ENCODE assay signal across 8 cellular contexts in genomic region chr9:129863059-129863690, GRCh38. TPM values are rescaled to one million over a fixed set of nuclear protein-coding genes. Genes with fewer than 3 reads are reported as not detected.
DNase-seq lines count a peak whose midpoint lies in the region; ATAC-seq and FAIRE-seq lines count a peak whose summit lies in the region.

No MANE protein-coding gene starts in this region.

- H3K56ac ChIP-seq in mesendoderm (ENCODE audit: low read length): no peak overlapping the region

- no peaks in the 10 kb centered on the region for H3K79me2 ChIP-seq in mesendoderm (ENCODE audit: control insufficient read depth, insufficient read depth, low read length)

- no peaks in the 10 kb centered on the region for H3K9me3 Mint-ChIP-seq in activated T-helper 1 cell treated with anti-CD3 and anti-CD28 coated beads, Interleukin-12 subunit alpha, Interleukin-12 subunit beta, Interleukin-2, Interleukin-4 antibody, amounts not matched to agents 30 ng/mL and 10 ng/mL and 1 ng/mL, durations not matched to agents 14 hours and 24 hours and 36 hours

- H3K4me1 ChIP-seq in mesendoderm (ENCODE audit: control insufficient read depth, low read depth, low read length): no peaks in the 10 kb centered on the region

- H3K18ac ChIP-seq in mesendoderm (ENCODE audit: low read length): no peak overlapping the region

- H3K36me3 ChIP-seq in mesendoderm (ENCODE audit: control insufficient read depth, insufficient read depth, low read length): peaks cover 2% of the 10 kb centered on the region

- no peak overlapping the region for H3K27ac ChIP-seq in mesendoderm (ENCODE audit: low read depth, low read length)

- no peak overlapping the region for H2BK5ac ChIP-seq in mesendoderm (ENCODE audit: low read length)

- no peak overlapping the region for H3K9ac ChIP-seq in mesendoderm (ENCODE audit: low read length)

- H3K4me2 ChIP-seq in mesendoderm (ENCODE audit: low read length): no peak overlapping the region

- H4K5ac ChIP-seq in mesendoderm (ENCODE audit: low read length): no peak overlapping the region

- no peak overlapping the region for H4K8ac ChIP-seq in mesendoderm (ENCODE audit: low read depth, low read length)

- no peak overlapping the region for H2BK120ac ChIP-seq in mesendoderm (ENCODE audit: low read depth, low read length)

- peak overlapping the region; percentile 72 for H3K4me3 Mint-ChIP-seq in activated T-helper 1 cell treated with anti-CD3 and anti-CD28 coated beads, Interleukin-12 subunit alpha, Interleukin-12 subunit beta, Interleukin-2, Interleukin-4 antibody, amounts not matched to agents 30 ng/mL and 10 ng/mL and 1 ng/mL, durations not matched to agents 14 hours and 24 hours and 36 hours

- ATAC-seq in HG03045 (IDR thresholded peaks at IDR 0.05; ENCODE audit: unreplicated experiment) (no peak), GM19463 (IDR thresholded peaks at IDR 0.05; ENCODE audit: unreplicated experiment) (no peak)

- H3K4ac ChIP-seq in mesendoderm (ENCODE audit: low read depth, low read length): no peak overlapping the region

- peaks cover 44% of the 10 kb centered on the region for H3K36me3 Mint-ChIP-seq in activated T-helper 1 cell treated with anti-CD3 and anti-CD28 coated beads, Interleukin-12 subunit alpha, Interleukin-12 subunit beta, Interleukin-2, Interleukin-4 antibody, amounts not matched to agents 30 ng/mL and 10 ng/mL and 1 ng/mL, durations not matched to agents 14 hours and 24 hours and 36 hours (ENCODE audit: low read depth)

- DNase-seq in CMK (ENCODE audit: low read depth) (peak; percentile 95), OCI-M2 (lab: John Stamatoyannopoulos, UW; ENCODE audit: unreplicated experiment) (peak; percentile 57), mesendoderm (peak; percentile 31), urothelium cell line (ENCODE audit: low spot score) (no peak), occipital lobe (lab: John Stamatoyannopoulos, UW) (no peak)
- DNase-seq in activated T-helper 1 cell treated with anti-CD3 and anti-CD28 coated beads, Interleukin-12 subunit alpha, Interleukin-12 subunit beta, Interleukin-2, Interleukin-4 antibody, amounts not matched to agents 30 ng/mL and 10 ng/mL and 1 ng/mL, durations not matched to agents 14 hours and 24 hours and 36 hours (ENCODE audit: low spot score): peak; percentile 77

- FAIRE-seq in urothelium cell line (lab: Jason Lieb, UNC): no peak

- intact Hi-C loops in activated T-helper 1 cell treated with anti-CD3 and anti-CD28 coated beads, Interleukin-12 subunit alpha, Interleukin-12 subunit beta, Interleukin-2, Interleukin-4 antibody, amounts not matched to agents 30 ng/mL and 10 ng/mL and 1 ng/mL, durations not matched to agents 14 hours and 24 hours and 36 hours (cut with micrococcal nuclease): loop anchor here (1.0 kb wide), 2 partner anchors 21 to 28 kb away; partner anchors contain the start of genes C9orf78 and USP20

- peak overlapping the region; percentile 93 for H3K27ac Mint-ChIP-seq in activated T-helper 1 cell treated with anti-CD3 and anti-CD28 coated beads, Interleukin-12 subunit alpha, Interleukin-12 subunit beta, Interleukin-2, Interleukin-4 antibody, amounts not matched to agents 30 ng/mL and 10 ng/mL and 1 ng/mL, durations not matched to agents 14 hours and 24 hours and 36 hours

- no peak overlapping the region for H3K23ac ChIP-seq in mesendoderm (ENCODE audit: low read length)

- H2AK5ac ChIP-seq in mesendoderm (ENCODE audit: low read length): no peak overlapping the region

- H3K79me1 ChIP-seq in mesendoderm (ENCODE audit: low read length): no peaks in the 10 kb centered on the region

- no peak overlapping the region for H3K4me3 ChIP-seq in mesendoderm (ENCODE audit: low read length)

- no peak overlapping the region for H2BK15ac ChIP-seq in mesendoderm (replicated peaks; ENCODE audit: low read depth)

- H3K27me3 Mint-ChIP-seq in activated T-helper 1 cell treated with anti-CD3 and anti-CD28 coated beads, Interleukin-12 subunit alpha, Interleukin-12 subunit beta, Interleukin-2, Interleukin-4 antibody, amounts not matched to agents 30 ng/mL and 10 ng/mL and 1 ng/mL, durations not matched to agents 14 hours and 24 hours and 36 hours (ENCODE audit: insufficient read depth): no peaks in the 10 kb centered on the region

- no CpG with 5 or more reads among the region's 14 CpGs for WGBS in mesendoderm (ENCODE audit: extremely low coverage, insufficient coverage, low lambda C conversion rate)

- H3K27me3 ChIP-seq in mesendoderm (ENCODE audit: insufficient read depth, low read length, poor library complexity): no peaks in the 10 kb centered on the region

- H3K4me1 Mint-ChIP-seq in activated T-helper 1 cell treated with anti-CD3 and anti-CD28 coated beads, Interleukin-12 subunit alpha, Interleukin-12 subunit beta, Interleukin-2, Interleukin-4 antibody, amounts not matched to agents 30 ng/mL and 10 ng/mL and 1 ng/mL, durations not matched to agents 14 hours and 24 hours and 36 hours (ENCODE audit: low read depth): peaks cover 65% of the 10 kb centered on the region

RNA-seq across cellular contexts. Expression of gene USP20, which starts 27.9 kb away (rescaled TPM):
- 47.9 and 50.2 TPM in 2 replicates for total RNA-seq in activated T-helper 1 cell treated with anti-CD3 and anti-CD28 coated beads, Interleukin-12 subunit alpha, Interleukin-12 subunit beta, Interleukin-2, Interleukin-4 antibody, amounts not matched to agents 30 ng/mL and 10 ng/mL and 1 ng/mL, durations not matched to agents 14 hours and 24 hours and 36 hours
- 4.6 TPM for polyA plus RNA-seq in mesendoderm (2013, experiment 1 of 2)
- 4.3 TPM for polyA plus RNA-seq in mesendoderm (2013, experiment 2 of 2)
- total RNA-seq in occipital lobe: 9.8 TPM

RNA-seq across cellular contexts. Expression of gene C9orf78, which starts 28.1 kb away (rescaled TPM):
- 64.0 and 67.4 TPM in 2 replicates for total RNA-seq in activated T-helper 1 cell treated with anti-CD3 and anti-CD28 coated beads, Interleukin-12 subunit alpha, Interleukin-12 subunit beta, Interleukin-2, Interleukin-4 antibody, amounts not matched to agents 30 ng/mL and 10 ng/mL and 1 ng/mL, durations not matched to agents 14 hours and 24 hours and 36 hours
- 49.3 TPM for polyA plus RNA-seq in mesendoderm (2013, experiment 1 of 2)
- polyA plus RNA-seq in mesendoderm (2013, experiment 2 of 2): 48.3 TPM
- total RNA-seq in occipital lobe: 40.2 TPM

RNA-seq across cellular contexts. Expression of gene TOR1A, which starts 39.2 kb away (rescaled TPM):
- 61.3 and 62.1 TPM in 2 replicates for total RNA-seq in activated T-helper 1 cell treated with anti-CD3 and anti-CD28 coated beads, Interleukin-12 subunit alpha, Interleukin-12 subunit beta, Interleukin-2, Interleukin-4 antibody, amounts not matched to agents 30 ng/mL and 10 ng/mL and 1 ng/mL, durations not matched to agents 14 hours and 24 hours and 36 hours
- polyA plus RNA-seq in mesendoderm (2013, experiment 1 of 2): 41.6 TPM
- polyA plus RNA-seq in mesendoderm (2013, experiment 2 of 2): 40.4 TPM
- 21.8 TPM for total RNA-seq in occipital lobe

Comparison
In these comparisons a context has a peak if more than half of its experiments do, and no peak if none do; other contexts are left out.
1. DNase-seq: peak in CMK (single experiment), OCI-M2 (single experiment), activated T-helper 1 cell treated with anti-CD3 and anti-CD28 coated beads, Interleukin-12 subunit alpha, Interleukin-12 subunit beta, Interleukin-2, Interleukin-4 antibody, amounts not matched to agents 30 ng/mL and 10 ng/mL and 1 ng/mL, durations not matched to agents 14 hours and 24 hours and 36 hours (single experiment) and mesendoderm (single experiment); none in urothelium cell line (single experiment) and occipital lobe (single experiment).